In genomic region chr11:108970221-108970991, GRCh38 we compare ENCODE assay signal across 2 cellular contexts.
TF ChIP-seq lines count a peak whose summit lies in the region.

No MANE protein-coding gene starts in this region.

TF ChIP-seq in IMR-90, 13 proteins besides CTCF, POLR2A, EP300 and RAD21:
- TF ChIP-seq USF2 (IDR thresholded peaks at IDR 0.05; ENCODE audit: low read depth, low read length) (0 out of 2 replicates have a peak, but pooled peaks have one; percentile 10), CEBPB (IDR thresholded peaks at IDR 0.05; ENCODE audit: low read depth, low read length) (no peak)

TF ChIP-seq in WTC11, 78 proteins besides CTCF, POLR2A, EP300 and RAD21 (continued from another document):
- no peak for TF ChIP-seq PRDM15 (CRISPR knock-in tag; IDR thresholded peaks at IDR 0.05)
- TF ChIP-seq TP53 (CRISPR knock-in tag; IDR thresholded peaks at IDR 0.05) = no peak
- TF ChIP-seq ZBTB43 (CRISPR knock-in tag; IDR thresholded peaks at IDR 0.05) = no peak
- no peak for TF ChIP-seq ZNF138 (CRISPR knock-in tag; conservative IDR thresholded peaks at IDR 0.05)
- TF ChIP-seq IRF2 (CRISPR knock-in tag; IDR thresholded peaks at IDR 0.05; ENCODE audit: borderline replicate concordance, low read depth) = no peak
- no peak for TF ChIP-seq GRHL2 (CRISPR knock-in tag; IDR thresholded peaks at IDR 0.05; ENCODE audit: insufficient replicate concordance, severe bottlenecking)
- no peak for TF ChIP-seq PREB (CRISPR knock-in tag; IDR thresholded peaks at IDR 0.05; ENCODE audit: borderline replicate concordance)
- TF ChIP-seq TEAD4 (CRISPR knock-in tag; IDR thresholded peaks at IDR 0.05) = no peak
- no peak for TF ChIP-seq SOX15 (CRISPR knock-in tag; IDR thresholded peaks at IDR 0.05)
- TF ChIP-seq CREM (CRISPR knock-in tag; IDR thresholded peaks at IDR 0.05) = no peak
- no peak for TF ChIP-seq ARID4B (CRISPR knock-in tag; IDR thresholded peaks at IDR 0.05; ENCODE audit: borderline replicate concordance)
- no peak for TF ChIP-seq ZMAT4 (CRISPR knock-in tag; IDR thresholded peaks at IDR 0.05)
- no peak for TF ChIP-seq ZNF416 (CRISPR knock-in tag; IDR thresholded peaks at IDR 0.05)
- no peak for TF ChIP-seq IRF1 (CRISPR knock-in tag; IDR thresholded peaks at IDR 0.05)
- no peak for TF ChIP-seq SP1 (CRISPR knock-in tag; conservative IDR thresholded peaks at IDR 0.05)
